Comparison of ENCODE assay signal across 10 cellular contexts in the genomic region with DNA sequence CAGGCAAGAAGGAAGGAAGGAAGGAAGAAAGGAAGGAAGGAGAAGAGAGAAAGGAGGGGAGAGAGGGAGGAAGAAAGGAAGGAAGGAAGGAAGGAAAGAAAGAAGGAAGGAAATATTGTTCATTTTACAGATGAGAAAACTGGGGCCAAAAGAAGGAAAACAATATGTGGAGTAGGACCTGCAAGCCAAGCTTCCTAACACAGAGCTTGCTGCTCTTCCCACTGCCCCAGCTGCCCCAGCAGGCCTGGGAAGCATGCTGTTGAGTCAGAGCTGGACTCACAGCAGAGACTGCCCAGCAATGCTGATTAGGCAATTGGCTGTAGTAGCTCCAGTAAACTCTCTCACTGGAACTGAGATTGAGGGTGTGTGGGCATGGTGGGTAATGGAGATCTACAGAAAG. TPM values are rescaled to one million over a fixed set of nuclear protein-coding genes. Genes with fewer than 3 reads are reported as not detected.
DNase-seq lines count a peak whose midpoint lies in the region; ATAC-seq, FAIRE-seq and TF ChIP-seq lines count a peak whose summit lies in the region.
"Had no signal": no experiment of that assay in that cellular context is flagged by ENCODE, and none has a peak within 500 bp of the region (broad histone marks: within the 10 kb centered on the region; RNA-seq: fewer than 3 reads in every experiment).

No MANE protein-coding gene starts in this region.

- no peak for ATAC-seq in HG02763 (IDR thresholded peaks at IDR 0.05; ENCODE audit: unreplicated experiment)

- H3K9ac ChIP-seq in astrocyte (ENCODE audit: low read length): no peak overlapping the region

- DNase-seq in astrocyte (ENCODE audit: low read depth) (peak; percentile 69), islet precursor cell (peak; percentile 86), stromal cell of bone marrow (ENCODE audit: low read depth) (peak; percentile 80), amniotic stem cell (lab: John Stamatoyannopoulos, UW) (no peak), foreskin melanocyte (no peak)
- DNase-seq: activated T-cell treated with anti-CD3 and anti-CD28 coated beads, Interleukin-2, amount 50 U/mL, for 24 hours; heart right ventricle had no signal

- peaks cover 2% of the 10 kb centered on the region for H3K27me3 Mint-ChIP-seq in astrocyte (ENCODE audit: low read depth, unreplicated experiment)

- no peak overlapping the region for H3K27ac ChIP-seq in HEK293 (ENCODE audit: extremely low read depth, low read depth, low read length)
- no peak overlapping the region for H3K27ac ChIP-seq in astrocyte (ENCODE audit: low read depth, low read length)
- H3K27ac ChIP-seq: heart right ventricle had no signal

- H3K4me3 ChIP-seq in HEK293 (ENCODE audit: low read depth, low read length) (no peak overlapping the region), astrocyte (ENCODE audit: insufficient read depth, low read depth, low read length) (no peak overlapping the region)
- H3K4me3 ChIP-seq: heart right ventricle had no signal

- no peaks in the 10 kb centered on the region for H3K9me3 ChIP-seq in HEK293 (ENCODE audit: control insufficient read depth, insufficient read depth, low read depth, low read length)
- H3K9me3 ChIP-seq in astrocyte (ENCODE audit: insufficient read depth, low read depth, low read length): no peaks in the 10 kb centered on the region

- POLR2A ChIA-PET in HEK293 (lab: Yijun Ruan, JAX): no interaction called here

- H3K79me2 ChIP-seq in astrocyte (ENCODE audit: insufficient read depth, low read length): no peaks in the 10 kb centered on the region

- H3K4me1 ChIP-seq in HEK293 (ENCODE audit: control insufficient read depth, insufficient read depth, low read length) (no peaks in the 10 kb centered on the region), astrocyte (ENCODE audit: insufficient read depth, low read length) (no peaks in the 10 kb centered on the region)
- H3K4me1 ChIP-seq: heart right ventricle had no signal

- no peak overlapping the region for H3K4me2 ChIP-seq in astrocyte (ENCODE audit: low read length)

- H4K20me1 ChIP-seq in astrocyte (ENCODE audit: insufficient read depth, low read length): no peaks in the 10 kb centered on the region

- TF ChIP-seq CTCF in HEK293 (tag by site-specific recombination; IDR thresholded peaks at IDR 0.05) (no peak), astrocyte (IDR thresholded peaks at IDR 0.05; ENCODE audit: insufficient read depth, low read depth, low read length) (no peak)

- no peak overlapping the region for H2AFZ ChIP-seq in astrocyte (ENCODE audit: low read depth, low read length)

- no peak for FAIRE-seq in astrocyte (lab: Jason Lieb, UNC)
- FAIRE-seq: RCC 7860 had no signal

- no peaks in the 10 kb centered on the region for H3K36me3 Mint-ChIP-seq in astrocyte (ENCODE audit: low read depth, unreplicated experiment)

- no peaks in the 10 kb centered on the region for H3K27me3 ChIP-seq in astrocyte (ENCODE audit: insufficient read depth, low read length)

- H3K4me3 Mint-ChIP-seq in astrocyte (ENCODE audit: unreplicated experiment): no peak overlapping the region
- H3K4me3 Mint-ChIP-seq: activated T-cell treated with anti-CD3 and anti-CD28 coated beads, Interleukin-2, amount 50 U/mL, for 24 hours had no signal

- peak overlapping the region; percentile 50 for H3K27ac Mint-ChIP-seq in astrocyte (ENCODE audit: unreplicated experiment)
- H3K27ac Mint-ChIP-seq: activated T-cell treated with anti-CD3 and anti-CD28 coated beads, Interleukin-2, amount 50 U/mL, for 24 hours had no signal

- H3K9me3 Mint-ChIP-seq in astrocyte (ENCODE audit: unreplicated experiment): peaks cover 4% of the 10 kb centered on the region
- H3K9me3 Mint-ChIP-seq: activated T-cell treated with anti-CD3 and anti-CD28 coated beads, Interleukin-2, amount 50 U/mL, for 24 hours had no signal

- no peaks in the 10 kb centered on the region for H3K36me3 ChIP-seq in HEK293 (ENCODE audit: control insufficient read depth in 2 of 2, insufficient read depth in 1 of 2, low read length in 2 of 2)
- no peaks in the 10 kb centered on the region for H3K36me3 ChIP-seq in astrocyte (ENCODE audit: insufficient read depth, low read length)
- H3K36me3 ChIP-seq: heart right ventricle had no signal

- peaks cover 20% of the 10 kb centered on the region for H3K4me1 Mint-ChIP-seq in astrocyte (ENCODE audit: low read depth, unreplicated experiment)

- CTCF ChIA-PET in HEK293 (lab: Yijun Ruan, JAX): interaction anchor here (1.8 kb wide), 1 partner anchor 67 kb away, joined by 5 read pairs; no protein-coding TSS in a partner anchor

TF ChIP-seq in HEK293, 187 proteins besides CTCF, POLR2A, EP300 and RAD21:
- peak; percentile 81 for TF ChIP-seq ZNF366 (tag by site-specific recombination; conservative IDR thresholded peaks at IDR 0.05)
- TF ChIP-seq MYNN (tag by site-specific recombination; IDR thresholded peaks at IDR 0.05; ENCODE audit: borderline replicate concordance): no peak
- TF ChIP-seq ZSCAN23 (tag by site-specific recombination; IDR thresholded peaks at IDR 0.05): no peak
- TF ChIP-seq ZNF660 (tag by site-specific recombination; IDR thresholded peaks at IDR 0.05): no peak
- no peak for TF ChIP-seq ZNF747 (tag by site-specific recombination; IDR thresholded peaks at IDR 0.05)
- TF ChIP-seq SALL2 (tag by site-specific recombination; IDR thresholded peaks at IDR 0.05; ENCODE audit: borderline replicate concordance): no peak
TF ChIP-seq in HEK293: peak in this region for 1.

RNA-seq across cellular contexts. Expression of gene SMCO4, which starts 42.6 kb away (rescaled TPM):
- 29.3 and 36.6 TPM in 2 replicates for total RNA-seq in astrocyte

Comparison
In these comparisons a context has a peak if more than half of its experiments do, and no peak if none do; other contexts are left out.
1. DNase-seq: peak in astrocyte (single experiment), islet precursor cell (single experiment) and stromal cell of bone marrow (single experiment); none in amniotic stem cell (single experiment) and foreskin melanocyte (single experiment).